8 cellular contexts compared by ENCODE assay signal in genomic region chr6:4860387-4860786, GRCh38.
"Had no signal": no experiment of that assay in that cellular context is flagged by ENCODE, and none has a peak within 500 bp of the region (broad histone marks: within the 10 kb centered on the region; RNA-seq: fewer than 3 reads in every experiment).

No MANE protein-coding gene starts in this region.

- H3K27me3 Mint-ChIP-seq: IgD-negative memory B cell had no signal

- FAIRE-seq: H1, H54, HepG2 had no signal

- H3K27ac ChIP-seq: HL-60 had no signal

- ATAC-seq: GM23338, HepG2 had no signal

- H2AFZ ChIP-seq: GM23338 had no signal

- DNase-seq: H9, HCEC 1CT had no signal

- H3K27ac Mint-ChIP-seq: GM23338 had no signal

- H3K4me3 ChIP-seq: GM23338 had no signal

- H3K9me3 Mint-ChIP-seq: GM23338, H9 had no signal

- H3K4me3 Mint-ChIP-seq: GM23338, H9, IgD-negative memory B cell had no signal

- H3K4me2 ChIP-seq: GM23338 had no signal
